Comparison of ENCODE assay signal across 14 cellular contexts in genomic region chr12:23771230-23771949, GRCh38.
A peak's percentile ranks its signal among the peaks of the same experiment; 100 is the strongest.
DNase-seq lines count a peak whose midpoint lies in the region; ATAC-seq and TF ChIP-seq lines count a peak whose summit lies in the region.
"Had no signal": no experiment of that assay in that cellular context is flagged by ENCODE, and none has a peak within 500 bp of the region (broad histone marks: within the 10 kb centered on the region; RNA-seq: fewer than 3 reads in every experiment).

No MANE protein-coding gene starts in this region.

- no peak overlapping the region for H3K4me2 ChIP-seq in smooth muscle cell
- H3K4me2 ChIP-seq: PC-9 had no signal

- 65% methylated on average over 5 of the region's 5 CpGs for WGBS in smooth muscle cell (ENCODE audit: low lambda C conversion rate)

- H3K9me3 ChIP-seq in smooth muscle cell (replicated peaks; ENCODE audit: low read depth), result no peaks in the 10 kb centered on the region

- no peaks in the 10 kb centered on the region for H3K36me3 ChIP-seq in smooth muscle cell (ENCODE audit: low read depth)

- H2AFZ ChIP-seq in smooth muscle cell (ENCODE audit: low read depth), result no peak overlapping the region
- H2AFZ ChIP-seq: PC-9 had no signal

- DNase-seq in NCI-H2029 treated with DMSO at 0.1 percent for 48 hours (lab: John Stamatoyannopoulos, UW), result peak; percentile 33
- DNase-seq in cerebellum (ENCODE audit: low spot score), result peak; percentile 7
- peak; percentile 87 for DNase-seq in left lobe of liver (ENCODE audit: low spot score)
- DNase-seq in substantia nigra (lab: John Stamatoyannopoulos, UW), result peak in 48 of 49 donors; percentile 10 to 93 (median 74)
- DNase-seq in T1000 (lab: John Stamatoyannopoulos, UW), result no peak
- DNase-seq in NCI-H2171 (lab: John Stamatoyannopoulos, UW), result no peak
- no peak for DNase-seq in smooth muscle cell (lab: John Stamatoyannopoulos, UW; ENCODE audit: unreplicated experiment)
- DNase-seq: activated naive CD8-positive, alpha-beta T cell treated with anti-CD3 and anti-CD28 coated beads, Interleukin-2, amount 10 ng/mL, durations not matched to agents 7 days and 5 days; CD4-positive, alpha-beta memory T cell; naive B cell; NCI-H1417 treated with DMSO at 0.1 percent for 48 hours; PC-9; stimulated activated CD4-positive, alpha-beta T cell treated with anti-CD3 and anti-CD28 coated beads, Interleukin-12 subunit alpha, Interleukin-12 subunit beta, amount 100 ng/mL, for 4 hours had no signal

- H3K79me2 ChIP-seq in smooth muscle cell (ENCODE audit: low read depth), result peaks cover 4% of the 10 kb centered on the region

- H3K4me1 ChIP-seq in smooth muscle cell (ENCODE audit: low read depth), result peaks cover 15% of the 10 kb centered on the region

- H3K9ac ChIP-seq in smooth muscle cell (ENCODE audit: low read depth), result no peak overlapping the region

- H4K20me1 ChIP-seq in smooth muscle cell (ENCODE audit: low read depth), result peaks cover 4% of the 10 kb centered on the region

- H3K4me3 ChIP-seq in smooth muscle cell, result no peak overlapping the region
- H3K4me3 ChIP-seq: PC-9 had no signal

- TF ChIP-seq CTCF in smooth muscle cell (IDR thresholded peaks at IDR 0.05; ENCODE audit: borderline replicate concordance, insufficient read depth, poor library complexity, severe bottlenecking), result no peak

- peak; percentile 98 for ATAC-seq in left lobe of liver
- no peak for ATAC-seq in HG02571 (IDR thresholded peaks at IDR 0.05; ENCODE audit: unreplicated experiment)

- H3F3A ChIP-seq in smooth muscle cell (ENCODE audit: low read depth), result no peaks in the 10 kb centered on the region

- H3K27me3 ChIP-seq in smooth muscle cell (ENCODE audit: low read depth), result no peaks in the 10 kb centered on the region

- no peak overlapping the region for H3K27ac ChIP-seq in substantia nigra (ENCODE audit: low read depth, low read length, poor library complexity, severe bottlenecking)
- no peak overlapping the region for H3K27ac ChIP-seq in smooth muscle cell (ENCODE audit: low read depth)
- H3K27ac ChIP-seq: PC-9 had no signal

Comparison
In these comparisons a context has a peak if more than half of its experiments do, and no peak if none do; other contexts are left out.
1. DNase-seq: peak in NCI-H2029 treated with DMSO at 0.1 percent for 48 hours (single experiment), cerebellum (single experiment), left lobe of liver (single experiment) and substantia nigra (48 of 49); none in T1000 (single experiment), NCI-H2171 (single experiment) and smooth muscle cell (single experiment).